Comparison of ENCODE assay signal across 14 cellular contexts in the genomic region with DNA sequence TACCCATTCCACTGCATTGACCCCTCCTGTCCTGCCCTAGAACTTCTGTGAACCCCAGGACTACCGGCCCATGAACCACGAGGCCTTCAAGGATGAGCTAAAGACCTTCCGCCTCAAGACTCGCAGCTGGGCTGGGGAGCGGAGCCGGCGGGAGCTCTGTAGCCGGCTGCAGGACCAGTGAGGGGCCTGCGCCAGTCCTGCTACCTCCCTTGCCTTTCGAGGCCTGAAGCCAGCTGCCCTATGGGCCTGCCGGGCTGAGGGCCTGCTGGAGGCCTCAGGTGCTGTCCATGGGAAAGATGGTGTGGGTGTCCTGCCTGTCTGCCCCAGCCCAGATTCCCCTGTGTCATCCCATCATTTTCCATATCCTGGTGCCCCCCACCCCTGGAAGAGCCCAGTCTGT. TPM values are rescaled to one million over a fixed set of nuclear protein-coding genes. Genes with fewer than 3 reads are reported as not detected.
DNase-seq lines count a peak whose midpoint lies in the region; ATAC-seq and TF ChIP-seq lines count a peak whose summit lies in the region.
"Had no signal": no experiment of that assay in that cellular context is flagged by ENCODE, and none has a peak within 500 bp of the region (broad histone marks: within the 10 kb centered on the region; RNA-seq: fewer than 3 reads in every experiment).

No MANE protein-coding gene starts in this region.

- H3K9me3 Mint-ChIP-seq in activated CD8-positive, alpha-beta memory T cell treated with anti-CD3 and anti-CD28 coated beads, Interleukin-2, amount 10 ng/mL, durations not matched to agents 7 days and 5 days (ENCODE audit: low read depth) = no peaks in the 10 kb centered on the region
- H3K9me3 Mint-ChIP-seq: activated T-cell treated with anti-CD3 and anti-CD28 coated beads, Interleukin-2, amount 50 U/mL, for 4 hours had no signal

- DNase-seq in activated CD8-positive, alpha-beta memory T cell treated with anti-CD3 and anti-CD28 coated beads, Interleukin-2, amount 10 ng/mL, durations not matched to agents 7 days and 5 days = no peak
- no peak for DNase-seq in activated CD8-positive, alpha-beta memory T cell treated with anti-CD3 and anti-CD28 coated beads for 24 hours
- peak in 1 of 2 donors; percentile 61 for DNase-seq in left lung
- DNase-seq in suprapubic skin (ENCODE audit: low spot score in 2 of 2) = peak in 1 of 2 donors; percentile 51
- no peak for DNase-seq in NCI-H226
- no peak for DNase-seq in germinal center (ENCODE audit: low spot score)
- DNase-seq: activated T-cell treated with anti-CD3 and anti-CD28 coated beads, Interleukin-2, amount 50 U/mL, for 4 hours; DMS79 treated with DMSO at 0.1 percent for 48 hours; mesendoderm; NCI-H1105; NCI-H510A treated with DMSO at 0.1 percent for 48 hours had no signal

- H3K4me3 ChIP-seq in left lung = no peak overlapping the region
- no peak overlapping the region for H3K4me3 ChIP-seq in suprapubic skin

- no peak for TF ChIP-seq CTCF in VCaP (conservative IDR thresholded peaks at IDR 0.05)
- TF ChIP-seq CTCF in left lung (IDR thresholded peaks at IDR 0.05) = no peak
- no peak for TF ChIP-seq CTCF in suprapubic skin (IDR thresholded peaks at IDR 0.05)

- CTCF ChIA-PET in activated CD8-positive, alpha-beta memory T cell treated with anti-CD3 and anti-CD28 coated beads, Interleukin-2, amount 10 ng/mL, durations not matched to agents 7 days and 5 days (lab: Charles Lee) = interaction anchor here (1.3 kb wide), 1 partner anchor 17 kb away, joined by 3 read pairs; no protein-coding TSS in a partner anchor

- peaks cover 52% of the 10 kb centered on the region for H3K4me1 Mint-ChIP-seq in activated CD8-positive, alpha-beta memory T cell treated with anti-CD3 and anti-CD28 coated beads, Interleukin-2, amount 10 ng/mL, durations not matched to agents 7 days and 5 days

- H3K4me1 ChIP-seq in left lung (peaks cover 67 to 95% of the 10 kb centered on the region in 2 donors), suprapubic skin (peaks cover 84% of the 10 kb centered on the region)

- no peak for TF ChIP-seq POLR2A in suprapubic skin (IDR thresholded peaks at IDR 0.05)

- H3K27me3 Mint-ChIP-seq in activated CD8-positive, alpha-beta memory T cell treated with anti-CD3 and anti-CD28 coated beads, Interleukin-2, amount 10 ng/mL, durations not matched to agents 7 days and 5 days = no peaks in the 10 kb centered on the region

- H3K27me3 ChIP-seq in left lung = no peaks in the 10 kb centered on the region
- no peaks in the 10 kb centered on the region for H3K27me3 ChIP-seq in suprapubic skin

- H3K4me3 Mint-ChIP-seq in activated CD8-positive, alpha-beta memory T cell treated with anti-CD3 and anti-CD28 coated beads, Interleukin-2, amount 10 ng/mL, durations not matched to agents 7 days and 5 days = no peak overlapping the region
- H3K4me3 Mint-ChIP-seq: activated T-cell treated with anti-CD3 and anti-CD28 coated beads, Interleukin-2, amount 50 U/mL, for 4 hours had no signal

- 67% methylated on average over 3 of the region's 11 CpGs for WGBS in suprapubic skin

- no peak for ATAC-seq in activated CD8-positive, alpha-beta memory T cell treated with anti-CD3 and anti-CD28 coated beads, Interleukin-2, amount 10 ng/mL, durations not matched to agents 7 days and 5 days
- no peak for ATAC-seq in left lung
- no peak for ATAC-seq in HG02642 (IDR thresholded peaks at IDR 0.05; ENCODE audit: poor library complexity, unreplicated experiment)
- ATAC-seq: activated T-cell treated with anti-CD3 and anti-CD28 coated beads, Interleukin-2, amount 50 U/mL, for 4 hours had no signal

- H3K27ac Mint-ChIP-seq in activated CD8-positive, alpha-beta memory T cell treated with anti-CD3 and anti-CD28 coated beads, Interleukin-2, amount 10 ng/mL, durations not matched to agents 7 days and 5 days = peak overlapping the region; percentile 1

- H3K9me3 ChIP-seq in left lung (no peaks in the 10 kb centered on the region), suprapubic skin (no peaks in the 10 kb centered on the region)

- H3K27ac ChIP-seq in VCaP (peak overlapping the region; percentile 92), left lung (peak overlapping the region; percentile 69 to 89), suprapubic skin (peak overlapping the region; percentile 98)

- no peak for TF ChIP-seq EP300 in suprapubic skin (IDR thresholded peaks at IDR 0.05)

- intact Hi-C loops in left lung (cut with DNase I) = no loop called here

- H3K36me3 ChIP-seq in left lung = peaks cover 0 to 65% of the 10 kb centered on the region in 2 donors
- H3K36me3 ChIP-seq in suprapubic skin = peaks cover 41% of the 10 kb centered on the region

- H3K36me3 Mint-ChIP-seq in activated CD8-positive, alpha-beta memory T cell treated with anti-CD3 and anti-CD28 coated beads, Interleukin-2, amount 10 ng/mL, durations not matched to agents 7 days and 5 days = peaks cover 62% of the 10 kb centered on the region

RNA-seq across cellular contexts. Expression of a gene that starts 8.7 kb away (rescaled TPM):
- 100 to 1,000 TPM; 194 to 312 TPM for total RNA-seq in activated CD8-positive, alpha-beta memory T cell treated with anti-CD3 and anti-CD28 coated beads, Interleukin-2, amount 10 ng/mL, durations not matched to agents 7 days and 5 days
- total RNA-seq in left lung = 100 to 1,000 TPM; 111 to 121 TPM
- 10 to 100 TPM; 12.7 to 34.4 (median 23.3) TPM for total RNA-seq in suprapubic skin

RNA-seq across cellular contexts. Expression of a gene that starts 15.6 kb away (rescaled TPM):
- total RNA-seq in activated CD8-positive, alpha-beta memory T cell treated with anti-CD3 and anti-CD28 coated beads, Interleukin-2, amount 10 ng/mL, durations not matched to agents 7 days and 5 days = 10 to 100 TPM; 13.8 to 15.5 TPM
- total RNA-seq in left lung (10 to 100 TPM; 12.7 to 13.6 TPM), suprapubic skin (10 to 100 TPM in 3 of 4 donors, 1 to 10 TPM in 1; 7.7 to 18.3 (median 14.3) TPM)

RNA-seq across cellular contexts. Expression of a gene that starts 18.2 kb away (rescaled TPM):
- total RNA-seq in activated CD8-positive, alpha-beta memory T cell treated with anti-CD3 and anti-CD28 coated beads, Interleukin-2, amount 10 ng/mL, durations not matched to agents 7 days and 5 days = 10 to 100 TPM; 76.5 to 76.8 TPM
- total RNA-seq in left lung (10 to 100 TPM; 78.5 to 94.5 TPM), suprapubic skin (10 to 100 TPM; 57.0 to 81.4 (median 66.4) TPM)

RNA-seq across cellular contexts. Expression of a gene that starts 23.5 kb away (rescaled TPM):
- under 1 TPM in 1 of 2 experiments, not detected in 1; 0.18 TPM for total RNA-seq in activated CD8-positive, alpha-beta memory T cell treated with anti-CD3 and anti-CD28 coated beads, Interleukin-2, amount 10 ng/mL, durations not matched to agents 7 days and 5 days
- total RNA-seq in left lung (1 to 10 TPM in 1 of 2 donors, under 1 TPM in 1; 0.26 to 2.8 TPM), suprapubic skin (not detected)
- total RNA-seq: HT1080 had no signal

RNA-seq across cellular contexts. Expression of a gene that starts 37.2 kb away (rescaled TPM):
- total RNA-seq in activated CD8-positive, alpha-beta memory T cell treated with anti-CD3 and anti-CD28 coated beads, Interleukin-2, amount 10 ng/mL, durations not matched to agents 7 days and 5 days = 10 to 100 TPM; 32.5 to 37.0 TPM
- total RNA-seq in left lung (10 to 100 TPM; 19.4 to 35.6 TPM), suprapubic skin (10 to 100 TPM in 3 of 4 donors, 1 to 10 TPM in 1; 8.4 to 20.3 (median 18.9) TPM)
